16 cellular contexts compared by ENCODE assay signal in genomic region chr9:106784076-106784475, GRCh38.
"Had no signal": no experiment of that assay in that cellular context is flagged by ENCODE, and none has a peak within 500 bp of the region (broad histone marks: within the 10 kb centered on the region; RNA-seq: fewer than 3 reads in every experiment).

No MANE protein-coding gene starts in this region.

- DNase-seq: activated CD4-positive, alpha-beta T cell treated with anti-CD3 and anti-CD28 coated beads, Interleukin-2, amount 10 ng/mL, durations not matched to agents 7 days and 5 days; activated CD4-positive, CD25-positive, alpha-beta regulatory T cell; activated CD8-positive, alpha-beta memory T cell treated with anti-CD3 and anti-CD28 coated beads for 24 hours; activated naive CD4-positive, alpha-beta T cell treated with anti-CD3 and anti-CD28 coated beads for 36 hours; cerebellar nuclear complex; endodermal cell; erythroblast; foreskin melanocyte; heart left ventricle; ovary; stomach; T-helper 17 cell had no signal

- H3K4me3 ChIP-seq: heart left ventricle, ovary, skin epidermis, stomach, thoracic aorta had no signal

- ATAC-seq: activated T-helper 17 cell treated with anti-CD3 and anti-CD28 coated beads, Interleukin-2, amount 50 U/mL, for 72 hours; heart left ventricle; left lobe of liver; T-helper 17 cell had no signal
